Comparison of ENCODE assay signal across 20 cellular contexts in the genomic region with DNA sequence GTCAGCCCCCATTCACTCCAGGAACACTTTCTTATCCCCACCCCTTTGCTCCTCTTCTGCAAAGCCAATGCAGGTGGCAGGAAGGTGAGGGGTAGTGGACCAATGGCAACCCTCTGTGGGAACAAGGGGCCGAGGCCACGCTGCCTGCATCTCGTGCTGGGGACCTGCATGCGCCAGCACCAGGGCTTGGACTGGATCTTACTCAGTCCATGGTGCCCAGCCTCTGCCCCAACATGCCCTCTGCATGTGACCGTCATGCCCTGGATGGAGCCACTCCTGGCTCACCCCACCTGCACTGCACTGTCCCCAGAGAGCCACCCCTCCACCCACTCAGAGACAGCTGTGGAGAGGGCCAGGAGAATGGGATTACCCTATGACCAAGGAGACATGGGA. TPM values are rescaled to one million over a fixed set of nuclear protein-coding genes. Genes with fewer than 3 reads are reported as not detected.
DNase-seq lines count a peak whose midpoint lies in the region; ATAC-seq, FAIRE-seq and TF ChIP-seq lines count a peak whose summit lies in the region.
"Had no signal": no experiment of that assay in that cellular context is flagged by ENCODE, and none has a peak within 500 bp of the region (broad histone marks: within the 10 kb centered on the region; RNA-seq: fewer than 3 reads in every experiment).

No MANE protein-coding gene starts in this region.

- H4K20me1 ChIP-seq in BLaER1 treated with 17β-estradiol and CSF1 and Interleukin-3, amounts not matched to agents 10 nM and 100 nM = no peaks in the 10 kb centered on the region
- no peaks in the 10 kb centered on the region for H4K20me1 ChIP-seq in K562 (replicated peaks; ENCODE audit: control insufficient read depth, insufficient read depth, low read length)

- no peak overlapping the region for H3K4me3 Mint-ChIP-seq in activated CD4-positive, alpha-beta T cell treated with anti-CD3 and anti-CD28 coated beads, Interleukin-2, amount 10 ng/mL, durations not matched to agents 7 days and 5 days
- H3K4me3 Mint-ChIP-seq: H9 had no signal

- CTCF ChIA-PET in activated CD4-positive, alpha-beta T cell treated with anti-CD3 and anti-CD28 coated beads, Interleukin-2, amount 10 ng/mL, durations not matched to agents 7 days and 5 days (lab: Charles Lee) = no interaction called here
- CTCF ChIA-PET in K562 (lab: Yijun Ruan, JAX; ENCODE audit: low intra/inter-chr PET ratio) = interaction anchor here (1.2 kb wide), 1 partner anchor 66 kb away, joined by 4 read pairs; no protein-coding TSS in a partner anchor

- no peak overlapping the region for H2BK5ac ChIP-seq in neuronal stem cell (ENCODE audit: low read length)
- H2BK5ac ChIP-seq in trophoblast cell (ENCODE audit: low read depth, low read length, poor library complexity) = no peak overlapping the region

- H3K4me3 ChIP-seq in BLaER1 treated with 17β-estradiol and CSF1 and Interleukin-3, amounts not matched to agents 10 nM and 100 nM = no peak overlapping the region
- H3K4me3 ChIP-seq in K562 (no peak overlapping the region), neuronal stem cell (ENCODE audit: low read length in 2 of 2) (no peak overlapping the region), trophoblast cell (ENCODE audit: low read depth, low read length) (no peak overlapping the region)

- TF ChIP-seq POLR2A in K562 (conservative IDR thresholded peaks at IDR 0.05) = no peak

- H2AK5ac ChIP-seq in neuronal stem cell (ENCODE audit: low read depth, low read length) = peak overlapping the region; percentile 88
- H2AK5ac ChIP-seq in trophoblast cell (ENCODE audit: low read length) = no peak overlapping the region

- peak overlapping the region; percentile 40 for H2BK15ac ChIP-seq in neuronal stem cell (ENCODE audit: low read length)

- peaks cover 0 to 9% (median 0%) of the 10 kb centered on the region in 11 experiments; a peak in 1 of 22 replicates for H3K36me3 ChIP-seq in BLaER1 treated with 17β-estradiol and CSF1 and Interleukin-3, amounts not matched to agents 10 nM and 100 nM
- H3K36me3 ChIP-seq in K562 (ENCODE audit: control insufficient read depth, insufficient read depth, low read length) (no peaks in the 10 kb centered on the region; the same call in 2 of the 3 replicates), neuronal stem cell (replicated peaks in 1 of 2; ENCODE audit: control insufficient read depth in 2 of 2, insufficient read depth in 2 of 2, low read length in 2 of 2) (no peaks in the 10 kb centered on the region), trophoblast cell (ENCODE audit: control insufficient read depth in 1 of 2, insufficient read depth in 2 of 2, low read length in 2 of 2) (no peaks in the 10 kb centered on the region)

- H3K9me3 ChIP-seq in BLaER1 treated with 17β-estradiol and CSF1 and Interleukin-3, amounts not matched to agents 10 nM and 100 nM (replicated peaks in 1 of 11) = peaks cover 0 to 8% (median 5%) of the 10 kb centered on the region in 11 experiments; a peak in 6 of 22 replicates
- H3K9me3 ChIP-seq in K562 (replicated peaks; ENCODE audit: control insufficient read depth, insufficient read depth, low read depth, low read length) = no peaks in the 10 kb centered on the region; the same call in 1 of the 2 replicates
- H3K9me3 ChIP-seq in neuronal stem cell (replicated peaks in 1 of 2; ENCODE audit: control insufficient read depth in 2 of 2, insufficient read depth in 1 of 2, low read depth in 1 of 2, low read length in 2 of 2) = peaks cover 0 to 3% of the 10 kb centered on the region in 2 donors
- no peaks in the 10 kb centered on the region for H3K9me3 ChIP-seq in trophoblast cell (ENCODE audit: insufficient read depth, low read depth, low read length)

- peaks cover 3% of the 10 kb centered on the region for H3K9me3 Mint-ChIP-seq in activated CD4-positive, alpha-beta T cell treated with anti-CD3 and anti-CD28 coated beads, Interleukin-2, amount 10 ng/mL, durations not matched to agents 7 days and 5 days

- H3K27me3 Mint-ChIP-seq in activated CD4-positive, alpha-beta T cell treated with anti-CD3 and anti-CD28 coated beads, Interleukin-2, amount 10 ng/mL, durations not matched to agents 7 days and 5 days = no peaks in the 10 kb centered on the region

- H2BK120ac ChIP-seq in neuronal stem cell (ENCODE audit: low read depth, low read length) (no peak overlapping the region), trophoblast cell (ENCODE audit: insufficient read depth, low read length, poor library complexity) (no peak overlapping the region)

- in situ Hi-C loops in K562 (cut with MboI) = loop anchor here (5.0 kb wide), 2 partner anchors 58 to 213 kb away; a partner anchor contains a TSS

- TF ChIP-seq CTCF in K562 (IDR thresholded peaks at IDR 0.05 in 2 of 3, conservative IDR thresholded peaks at IDR 0.05 in 1 of 3; ENCODE audit: insufficient read depth in 2 of 3, low read depth in 1 of 3, low read length in 3 of 3) = no peak

- H4K91ac ChIP-seq in neuronal stem cell (ENCODE audit: low read depth, low read length, poor library complexity) (no peak overlapping the region), trophoblast cell (ENCODE audit: low read depth, low read length) (no peak overlapping the region)

- H3K18ac ChIP-seq in neuronal stem cell (ENCODE audit: low read length) (peak overlapping the region; percentile 86), trophoblast cell (ENCODE audit: low read length) (no peak overlapping the region)

- FAIRE-seq in K562 (lab: Jason Lieb, UNC) = no peak
- FAIRE-seq: HTR-8/SVneo, RCC 7860 had no signal

- peak overlapping the region; percentile 42 for H3K14ac ChIP-seq in neuronal stem cell (ENCODE audit: low read length)
- no peak overlapping the region for H3K14ac ChIP-seq in trophoblast cell (ENCODE audit: low read length)

- H3K23ac ChIP-seq in neuronal stem cell (ENCODE audit: low read depth, low read length, poor library complexity) (peak overlapping the region; percentile 62), trophoblast cell (ENCODE audit: low read length) (no peak overlapping the region)

- H3K9me1 ChIP-seq in K562 (ENCODE audit: control insufficient read depth, insufficient read depth, low read length) = no peaks in the 10 kb centered on the region

- no peak for TF ChIP-seq EP300 in K562 (IDR thresholded peaks at IDR 0.05; ENCODE audit: low read length)

- H4K8ac ChIP-seq in neuronal stem cell (ENCODE audit: low read depth, low read length) (no peak overlapping the region), trophoblast cell (ENCODE audit: low read depth, low read length) (no peak overlapping the region)

- no peak overlapping the region for H2BK12ac ChIP-seq in neuronal stem cell (ENCODE audit: low read length)
- no peak overlapping the region for H2BK12ac ChIP-seq in trophoblast cell (ENCODE audit: low read length)

- H2AFZ ChIP-seq in K562 (ENCODE audit: low read depth, low read length) (peak overlapping the region; percentile 41), neuronal stem cell (ENCODE audit: low read length) (no peak overlapping the region), trophoblast cell (ENCODE audit: insufficient read depth, low read length, poor library complexity) (no peak overlapping the region)

- H3K4ac ChIP-seq in neuronal stem cell (ENCODE audit: low read length) = no peak overlapping the region
- H3K4ac ChIP-seq in trophoblast cell (ENCODE audit: low read depth, low read length) = no peak overlapping the region

- 0 out of 3 replicates have a peak, but pooled peaks have one; percentile 9 for ATAC-seq in K562

- H3K79me1 ChIP-seq in neuronal stem cell (ENCODE audit: low read depth, low read length) (no peaks in the 10 kb centered on the region), trophoblast cell (ENCODE audit: low read length) (no peaks in the 10 kb centered on the region)

- H3K27ac ChIP-seq in BLaER1 treated with 17β-estradiol and CSF1 and Interleukin-3, amounts not matched to agents 10 nM and 100 nM = no peak overlapping the region
- peak overlapping the region; percentile 60 for H3K27ac ChIP-seq in K562 (ENCODE audit: extremely low read depth, low read depth, low read length)
- H3K27ac ChIP-seq in neuronal stem cell (replicated peaks; ENCODE audit: low read length) = no peak overlapping the region
- H3K27ac ChIP-seq in trophoblast cell (ENCODE audit: low read depth, low read length) = no peak overlapping the region
- H3K27ac ChIP-seq: KMS-11 had no signal

- H3K4me1 ChIP-seq in BLaER1 treated with 17β-estradiol and CSF1 and Interleukin-3, amounts not matched to agents 10 nM and 100 nM = peaks cover 14 to 67% (median 64%) of the 10 kb centered on the region in 10 experiments
- H3K4me1 ChIP-seq in K562 (replicated peaks in 1 of 2; ENCODE audit: control insufficient read depth in 2 of 2, insufficient read depth in 2 of 2, low read length in 2 of 2) = peaks cover 47 to 49% of the 10 kb centered on the region in 2 experiments
- H3K4me1 ChIP-seq in neuronal stem cell (ENCODE audit: control insufficient read depth in 2 of 2, insufficient read depth in 1 of 2, low read depth in 1 of 2, low read length in 2 of 2) = peaks cover 0 to 11% of the 10 kb centered on the region in 2 donors
- peaks cover 0 to under 1% of the 10 kb centered on the region in 2 experiments for H3K4me1 ChIP-seq in trophoblast cell (ENCODE audit: control insufficient read depth in 1 of 2, insufficient read depth in 2 of 2, low read length in 2 of 2)

- no peak for DNase-seq in activated CD4-positive, alpha-beta T cell treated with anti-CD3 and anti-CD28 coated beads, Interleukin-2, amount 10 ng/mL, durations not matched to agents 7 days and 5 days
- DNase-seq in activated CD4-positive, alpha-beta T cell treated with anti-CD3 and anti-CD28 coated beads for 48 hours = no peak
- DNase-seq in K562 (ENCODE audit: extremely low read depth in 1 of 4, low spot score in 3 of 4) (no peak), neuronal stem cell (ENCODE audit: low spot score) (no peak), GM19240 (ENCODE audit: insufficient read length, low spot score) (no peak), trophoblast cell (no peak), T1000 (lab: John Stamatoyannopoulos, UW) (no peak)
- DNase-seq: COR-L47, DMS79 treated with DMSO at 0.1 percent for 48 hours, H9, NCI-H1417, NCI-H1694 treated with DMSO at 0.1 percent for 48 hours, NCI-H446 treated with DMSO at 0.1 percent for 48 hours, NCI-H526 treated with DMSO at 0.1 percent for 48 hours had no signal

- H3K79me2 ChIP-seq in K562 (ENCODE audit: control insufficient read depth, insufficient read depth, low read length) = no peaks in the 10 kb centered on the region
- no peaks in the 10 kb centered on the region for H3K79me2 ChIP-seq in trophoblast cell (ENCODE audit: control insufficient read depth, insufficient read depth, low read length, poor library complexity)

- intact Hi-C loops in K562 (cut with micrococcal nuclease) = loop anchor here (1.0 kb wide), 1 partner anchor 19 kb away; no protein-coding TSS in a partner anchor

- BruUV-seq in K562 (replicated peaks; lab: Mats Ljungman, UMichigan) = no TSS peak

- H3K36me3 Mint-ChIP-seq in activated CD4-positive, alpha-beta T cell treated with anti-CD3 and anti-CD28 coated beads, Interleukin-2, amount 10 ng/mL, durations not matched to agents 7 days and 5 days (ENCODE audit: low read depth) = no peaks in the 10 kb centered on the region

- H3K4me1 Mint-ChIP-seq in activated CD4-positive, alpha-beta T cell treated with anti-CD3 and anti-CD28 coated beads, Interleukin-2, amount 10 ng/mL, durations not matched to agents 7 days and 5 days = peaks cover 29% of the 10 kb centered on the region

- WGBS in K562 (ENCODE audit: insufficient coverage, low coverage, missing lambda C conversion rate) = 92% methylated on average over 5 of the region's 5 CpGs
- no CpG with 5 or more reads among the region's 5 CpGs for WGBS in neuronal stem cell (ENCODE audit: extremely low coverage in 2 of 2, insufficient read length in 2 of 2, insufficient replicate concordance in 1 of 2), 2 donors
- no CpG with 5 or more reads among the region's 5 CpGs for WGBS in trophoblast cell (ENCODE audit: extremely low coverage, insufficient coverage, insufficient read length)

- no peak overlapping the region for H3K9ac ChIP-seq in BLaER1 treated with 17β-estradiol and CSF1 and Interleukin-3, amounts not matched to agents 10 nM and 100 nM
- H3K9ac ChIP-seq in K562 (ENCODE audit: insufficient read depth in 1 of 2, low read depth in 2 of 2, low read length in 2 of 2) = peak overlapping the region; percentile 10 to 79
- H3K9ac ChIP-seq in neuronal stem cell (ENCODE audit: low read depth, low read length, poor library complexity) = peak overlapping the region; percentile 50
- H3K9ac ChIP-seq in trophoblast cell (ENCODE audit: low read length) = no peak overlapping the region
- H3K9ac ChIP-seq: KMS-11 had no signal

- peak overlapping the region; percentile 85 for H3K27ac Mint-ChIP-seq in activated CD4-positive, alpha-beta T cell treated with anti-CD3 and anti-CD28 coated beads, Interleukin-2, amount 10 ng/mL, durations not matched to agents 7 days and 5 days

- H3K27me3 ChIP-seq in BLaER1 treated with 17β-estradiol and CSF1 and Interleukin-3, amounts not matched to agents 10 nM and 100 nM = no peaks in the 10 kb centered on the region
- no peaks in the 10 kb centered on the region for H3K27me3 ChIP-seq in K562 (ENCODE audit: control insufficient read depth in 2 of 2, insufficient read depth in 2 of 2, low read length in 2 of 2)
- peaks cover 0 to 21% (median 0%) of the 10 kb centered on the region in 3 experiments for H3K27me3 ChIP-seq in neuronal stem cell (ENCODE audit: control insufficient read depth in 3 of 3, insufficient read depth in 3 of 3, low read depth in 1 of 3, low read length in 3 of 3)
- H3K27me3 ChIP-seq in trophoblast cell (ENCODE audit: insufficient read depth, low read length) = no peaks in the 10 kb centered on the region

- POLR2A ChIA-PET in activated CD4-positive, alpha-beta T cell treated with anti-CD3 and anti-CD28 coated beads, Interleukin-2, amount 10 ng/mL, durations not matched to agents 7 days and 5 days (lab: Charles Lee) = no interaction called here
- POLR2A ChIA-PET in K562 (lab: Yijun Ruan, JAX) = interaction anchor here (0.6 to 0.7 kb wide), 2 partner anchors 10 to 101 kb away, joined by 3 to 4 read pairs; no protein-coding TSS in a partner anchor

- H4K12ac ChIP-seq in trophoblast cell (ENCODE audit: low read depth, low read length) = no peak overlapping the region

- no peak for TF ChIP-seq RAD21 in K562 (CRISPR knock-in tag; conservative IDR thresholded peaks at IDR 0.05 in 1 of 2, IDR thresholded peaks at IDR 0.05 in 1 of 2)

- peak overlapping the region in 10 of 11 experiments; percentile 7 to 80 (median 66); a peak in 18 of 22 replicates for H3K4me2 ChIP-seq in BLaER1 treated with 17β-estradiol and CSF1 and Interleukin-3, amounts not matched to agents 10 nM and 100 nM
- H3K4me2 ChIP-seq in K562 (ENCODE audit: insufficient read depth, low read length) = peak overlapping the region; percentile 60
- H3K4me2 ChIP-seq in neuronal stem cell (ENCODE audit: insufficient read depth, low read length, poor library complexity, severe bottlenecking) = no peak overlapping the region
- H3K4me2 ChIP-seq in trophoblast cell (ENCODE audit: low read length) = no peak overlapping the region
- H3K4me2 ChIP-seq: KMS-11 had no signal

RNA-seq across cellular contexts. Expression of a gene that starts 22.2 kb away (rescaled TPM):
- 1 to 10 TPM; 4.1 to 6.8 TPM for total RNA-seq in activated CD4-positive, alpha-beta T cell treated with anti-CD3 and anti-CD28 coated beads, Interleukin-2, amount 10 ng/mL, durations not matched to agents 7 days and 5 days
- total RNA-seq in K562 (2011; cell fraction: chromatin; rRNA removed; ENCODE audit: low replicate concordance) = 0.37 TPM in 1 of 2 replicates, not detected in the other
- 0.92 and 1.0 TPM in 2 replicates for total RNA-seq in K562 (2011; cell fraction: nucleolus; rRNA removed)
- 0.51 TPM in 1 of 2 replicates, not detected in the other for total RNA-seq in K562 (2011; cell fraction: nucleoplasm; rRNA removed)
- total RNA-seq in K562 (2014; rRNA removed) (0.36 and 0.69 TPM in 2 replicates), K562 (2014; rRNA removed; fragmentation: Illumina TruSeq; extraction: Trizol) (0.11 TPM in 1 of 2 replicates, not detected in the other), K562 (2015; rRNA removed; fragmentation: Illumina TruSeq; extraction: Trizol) (0.11 TPM in 1 of 2 replicates, not detected in the other), K562 (2021) (0.89 and 1.2 TPM in 2 replicates)
- polyA plus RNA-seq in K562 (2011; rRNA removed) (0.07 and 0.17 TPM in 2 replicates), K562 (2014; fragmentation: Illumina TruSeq; extraction: Trizol) (0.12 TPM in 1 of 2 replicates, not detected in the other), K562 (2014; fragmentation: Nextera tagmentation; extraction: Ambion mirVana) (not detected), K562 (2014; rRNA removed) (0.23 and 0.48 TPM in 2 replicates)
- 0.04 and 1.2 TPM in 2 replicates for polyA plus RNA-seq in K562 (2011; cell fraction: cytosol; rRNA removed)
- 0.08 and 0.85 TPM in 2 replicates for polyA plus RNA-seq in K562 (2011; cell fraction: nucleus; rRNA removed)
- 0.51 and 1.2 TPM in 2 replicates for polyA plus RNA-seq in K562 (2012)
- not detected in 2 replicates for polyA minus RNA-seq in K562 (2011; rRNA and poly(A)+ RNA removed)
- not detected in 2 replicates for polyA minus RNA-seq in K562 (2011; cell fraction: cytosol; rRNA and poly(A)+ RNA removed)
- polyA minus RNA-seq in K562 (2011; cell fraction: nucleus; rRNA and poly(A)+ RNA removed) = 0.44 and 0.54 TPM in 2 replicates
- polyA plus RNA-seq in neuronal stem cell (2013, experiment 1 of 2) = 17.7 TPM
- 17.8 TPM for polyA plus RNA-seq in neuronal stem cell (2013, experiment 2 of 2)
- 2.7 and 3.4 TPM in 2 replicates for polyA plus RNA-seq in trophoblast cell (2013)

RNA-seq across cellular contexts. Expression of a gene that starts 56.4 kb away (rescaled TPM):
- under 1 TPM; 0.23 to 0.52 TPM for total RNA-seq in activated CD4-positive, alpha-beta T cell treated with anti-CD3 and anti-CD28 coated beads, Interleukin-2, amount 10 ng/mL, durations not matched to agents 7 days and 5 days
- total RNA-seq in K562 (2011; cell fraction: chromatin; rRNA removed; ENCODE audit: low replicate concordance) = 4.1 and 12.8 TPM in 2 replicates
- 7.4 and 7.5 TPM in 2 replicates for total RNA-seq in K562 (2011; cell fraction: nucleolus; rRNA removed)
- total RNA-seq in K562 (2011; cell fraction: nucleoplasm; rRNA removed) = 4.4 and 4.6 TPM in 2 replicates
- total RNA-seq in K562 (2014; rRNA removed) = 1.6 and 1.8 TPM in 2 replicates
- 0.64 and 0.76 TPM in 2 replicates for total RNA-seq in K562 (2014; rRNA removed; fragmentation: Illumina TruSeq; extraction: Trizol)
- total RNA-seq in K562 (2015; rRNA removed; fragmentation: Illumina TruSeq; extraction: Trizol) = 0.72 and 0.79 TPM in 2 replicates
- 3.8 and 4.1 TPM in 2 replicates for total RNA-seq in K562 (2021)
- polyA plus RNA-seq in K562 (2011; rRNA removed) = 0.79 and 1.7 TPM in 2 replicates
- 1.1 and 1.3 TPM in 2 replicates for polyA plus RNA-seq in K562 (2011; cell fraction: cytosol; rRNA removed)
- 6.3 and 9.8 TPM in 2 replicates for polyA plus RNA-seq in K562 (2011; cell fraction: nucleus; rRNA removed)
- 2.5 and 4.6 TPM in 2 replicates for polyA plus RNA-seq in K562 (2012)
- polyA plus RNA-seq in K562 (2014; fragmentation: Illumina TruSeq; extraction: Trizol) = 3.5 and 3.8 TPM in 2 replicates
- polyA plus RNA-seq in K562 (2014; fragmentation: Nextera tagmentation; extraction: Ambion mirVana) = under 1 TPM; 0.07 to 0.27 TPM
- 3.4 and 3.7 TPM in 2 replicates for polyA plus RNA-seq in K562 (2014; rRNA removed)
- polyA minus RNA-seq in K562 (2011; rRNA and poly(A)+ RNA removed) = 0.42 and 0.49 TPM in 2 replicates
- polyA minus RNA-seq in K562 (2011; cell fraction: cytosol; rRNA and poly(A)+ RNA removed) = 1.0 TPM in 2 replicates
- 3.6 and 3.7 TPM in 2 replicates for polyA minus RNA-seq in K562 (2011; cell fraction: nucleus; rRNA and poly(A)+ RNA removed)
- 3.1 TPM for polyA plus RNA-seq in neuronal stem cell (2013, experiment 1 of 2)
- 3.2 TPM for polyA plus RNA-seq in neuronal stem cell (2013, experiment 2 of 2)
- 0.88 and 0.99 TPM in 2 replicates for polyA plus RNA-seq in trophoblast cell (2013)
- total RNA-seq: A172, MCF 10A had no signal

Comparison
In these comparisons a context has a peak if more than half of its experiments do, and no peak if none do; other contexts are left out.
1. H3K4me2 ChIP-seq: peak in BLaER1 treated with 17β-estradiol and CSF1 and Interleukin-3, amounts not matched to agents 10 nM and 100 nM (10 of 11) and K562 (single experiment); none in neuronal stem cell (single experiment) and trophoblast cell (single experiment).
2. H3K9ac ChIP-seq: peak in K562 (2 of 2) and neuronal stem cell (single experiment); none in BLaER1 treated with 17β-estradiol and CSF1 and Interleukin-3, amounts not matched to agents 10 nM and 100 nM (0 of 11) and trophoblast cell (single experiment).